In the genomic region with DNA sequence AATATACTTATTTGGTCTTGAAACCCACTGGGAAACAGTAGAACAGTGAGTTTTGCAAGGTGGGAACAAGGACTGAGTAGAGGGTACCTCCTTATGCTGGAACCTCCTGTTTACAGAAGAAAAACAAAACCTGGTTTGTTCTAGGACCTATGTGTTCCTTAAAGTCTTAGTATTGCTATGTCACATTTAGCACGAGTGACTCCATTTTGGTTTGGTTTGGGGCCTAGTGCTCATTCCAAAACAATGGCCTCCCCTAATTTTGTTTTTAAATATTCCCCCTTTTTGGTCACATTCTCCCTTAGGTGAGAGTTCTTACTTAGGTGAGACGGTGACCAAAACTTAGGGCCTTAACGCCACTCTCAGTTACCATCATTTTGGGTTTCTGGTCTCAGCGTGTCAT, we compare ENCODE assay signal across 1 cellular context.
TF ChIP-seq lines count a peak whose summit lies in the region.

No MANE protein-coding gene starts in this region.

TF ChIP-seq in K562, 482 proteins besides CTCF, POLR2A, EP300 and RAD21 (continued from another document and continues in another):
- TF ChIP-seq, protein P1, sequence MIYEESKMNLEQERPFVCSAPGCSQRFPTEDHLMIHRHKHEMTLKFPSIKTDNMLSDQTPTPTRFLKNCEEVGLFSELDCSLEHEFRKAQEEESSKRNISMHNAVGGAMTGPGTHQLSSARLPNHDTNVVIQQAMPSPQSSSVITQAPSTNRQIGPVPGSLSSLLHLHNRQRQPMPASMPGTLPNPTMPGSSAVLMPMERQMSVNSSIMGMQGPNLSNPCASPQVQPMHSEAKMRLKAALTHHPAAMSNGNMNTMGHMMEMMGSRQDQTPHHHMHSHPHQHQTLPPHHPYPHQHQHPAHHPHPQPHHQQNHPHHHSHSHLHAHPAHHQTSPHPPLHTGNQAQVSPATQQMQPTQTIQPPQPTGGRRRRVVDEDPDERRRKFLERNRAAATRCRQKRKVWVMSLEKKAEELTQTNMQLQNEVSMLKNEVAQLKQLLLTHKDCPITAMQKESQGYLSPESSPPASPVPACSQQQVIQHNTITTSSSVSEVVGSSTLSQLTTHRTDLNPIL (CRISPR knock-in tag; IDR thresholded peaks at IDR 0.05): no peak
- no peak for TF ChIP-seq SIRT6 (IDR thresholded peaks at IDR 0.05; ENCODE audit: low read depth, low read length)
- TF ChIP-seq ZNF431 (CRISPR knock-in tag; IDR thresholded peaks at IDR 0.05): no peak
- TF ChIP-seq, protein P2, sequence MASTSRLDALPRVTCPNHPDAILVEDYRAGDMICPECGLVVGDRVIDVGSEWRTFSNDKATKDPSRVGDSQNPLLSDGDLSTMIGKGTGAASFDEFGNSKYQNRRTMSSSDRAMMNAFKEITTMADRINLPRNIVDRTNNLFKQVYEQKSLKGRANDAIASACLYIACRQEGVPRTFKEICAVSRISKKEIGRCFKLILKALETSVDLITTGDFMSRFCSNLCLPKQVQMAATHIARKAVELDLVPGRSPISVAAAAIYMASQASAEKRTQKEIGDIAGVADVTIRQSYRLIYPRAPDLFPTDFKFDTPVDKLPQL (IDR thresholded peaks at IDR 0.05; ENCODE audit: extremely low read depth, insufficient read length): no peak
- TF ChIP-seq CHD4 (IDR thresholded peaks at IDR 0.05; ENCODE audit: insufficient read depth, insufficient replicate concordance, low read depth, low read length, poor library complexity, severe bottlenecking): no peak
- no peak for TF ChIP-seq STAG1 (CRISPR knock-in tag; IDR thresholded peaks at IDR 0.05; ENCODE audit: borderline replicate concordance)
- TF ChIP-seq RBFOX2 (IDR thresholded peaks at IDR 0.05; ENCODE audit: low read depth, low read length): no peak
- TF ChIP-seq ZNF561 (CRISPR knock-in tag; conservative IDR thresholded peaks at IDR 0.05): no peak
- no peak for TF ChIP-seq ZBTB5 (IDR thresholded peaks at IDR 0.05)
- TF ChIP-seq HNRNPK (IDR thresholded peaks at IDR 0.05; ENCODE audit: low read depth, low read length, poor library complexity, severe bottlenecking): no peak
- TF ChIP-seq ZNF699 (CRISPR knock-in tag; IDR thresholded peaks at IDR 0.05; ENCODE audit: insufficient replicate concordance): no peak
- TF ChIP-seq PTRF (tag; IDR thresholded peaks at IDR 0.05): peak; percentile 93
- no peak for TF ChIP-seq TAF1 (IDR thresholded peaks at IDR 0.05; ENCODE audit: control insufficient read depth, extremely low read depth, insufficient read depth, low read length, severe bottlenecking)
- TF ChIP-seq NCOA4 (IDR thresholded peaks at IDR 0.05; ENCODE audit: partially characterized antibody): no peak
- TF ChIP-seq MAFF (IDR thresholded peaks at IDR 0.05; ENCODE audit: low read length): no peak
- peak; percentile 74; the same call in 1 of the 2 replicates for TF ChIP-seq ZNF707 (CRISPR knock-in tag; conservative IDR thresholded peaks at IDR 0.05)
- TF ChIP-seq MLLT1 (IDR thresholded peaks at IDR 0.05): no peak
- no peak for TF ChIP-seq PKNOX1 (IDR thresholded peaks at IDR 0.05)
- TF ChIP-seq, protein P3, sequence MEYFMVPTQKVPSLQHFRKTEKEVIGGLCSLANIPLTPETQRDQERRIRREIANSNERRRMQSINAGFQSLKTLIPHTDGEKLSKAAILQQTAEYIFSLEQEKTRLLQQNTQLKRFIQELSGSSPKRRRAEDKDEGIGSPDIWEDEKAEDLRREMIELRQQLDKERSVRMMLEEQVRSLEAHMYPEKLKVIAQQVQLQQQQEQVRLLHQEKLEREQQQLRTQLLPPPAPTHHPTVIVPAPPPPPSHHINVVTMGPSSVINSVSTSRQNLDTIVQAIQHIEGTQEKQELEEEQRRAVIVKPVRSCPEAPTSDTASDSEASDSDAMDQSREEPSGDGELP (CRISPR knock-in tag; IDR thresholded peaks at IDR 0.05; ENCODE audit: borderline replicate concordance): no peak
- TF ChIP-seq ATF6 (CRISPR knock-in tag; IDR thresholded peaks at IDR 0.05): no peak
- no peak for TF ChIP-seq PRMT5 (CRISPR knock-in tag; IDR thresholded peaks at IDR 0.05)
- no peak for TF ChIP-seq EZH2 (IDR thresholded peaks at IDR 0.05; ENCODE audit: borderline replicate concordance, low read depth, low read length)
- TF ChIP-seq, protein P4, sequence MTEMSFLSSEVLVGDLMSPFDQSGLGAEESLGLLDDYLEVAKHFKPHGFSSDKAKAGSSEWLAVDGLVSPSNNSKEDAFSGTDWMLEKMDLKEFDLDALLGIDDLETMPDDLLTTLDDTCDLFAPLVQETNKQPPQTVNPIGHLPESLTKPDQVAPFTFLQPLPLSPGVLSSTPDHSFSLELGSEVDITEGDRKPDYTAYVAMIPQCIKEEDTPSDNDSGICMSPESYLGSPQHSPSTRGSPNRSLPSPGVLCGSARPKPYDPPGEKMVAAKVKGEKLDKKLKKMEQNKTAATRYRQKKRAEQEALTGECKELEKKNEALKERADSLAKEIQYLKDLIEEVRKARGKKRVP (CRISPR knock-in tag; IDR thresholded peaks at IDR 0.05): peak; percentile 73; the same call in 1 of the 2 replicates
- TF ChIP-seq ZBTB33 (CRISPR knock-in tag; IDR thresholded peaks at IDR 0.05): no peak
- no peak for TF ChIP-seq ZC3H8 (IDR thresholded peaks at IDR 0.05)
- no peak for TF ChIP-seq MCM5 (IDR thresholded peaks at IDR 0.05; ENCODE audit: low read depth)
- TF ChIP-seq MAFK (IDR thresholded peaks at IDR 0.05; ENCODE audit: low read length): no peak
- TF ChIP-seq, protein P5, sequence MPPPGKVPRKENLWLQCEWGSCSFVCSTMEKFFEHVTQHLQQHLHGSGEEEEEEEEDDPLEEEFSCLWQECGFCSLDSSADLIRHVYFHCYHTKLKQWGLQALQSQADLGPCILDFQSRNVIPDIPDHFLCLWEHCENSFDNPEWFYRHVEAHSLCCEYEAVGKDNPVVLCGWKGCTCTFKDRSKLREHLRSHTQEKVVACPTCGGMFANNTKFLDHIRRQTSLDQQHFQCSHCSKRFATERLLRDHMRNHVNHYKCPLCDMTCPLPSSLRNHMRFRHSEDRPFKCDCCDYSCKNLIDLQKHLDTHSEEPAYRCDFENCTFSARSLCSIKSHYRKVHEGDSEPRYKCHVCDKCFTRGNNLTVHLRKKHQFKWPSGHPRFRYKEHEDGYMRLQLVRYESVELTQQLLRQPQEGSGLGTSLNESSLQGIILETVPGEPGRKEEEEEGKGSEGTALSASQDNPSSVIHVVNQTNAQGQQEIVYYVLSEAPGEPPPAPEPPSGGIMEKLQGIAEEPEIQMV (tag; conservative IDR thresholded peaks at IDR 0.05; ENCODE audit: low read depth): peak; percentile 79
- TF ChIP-seq ZNF398 (CRISPR knock-in tag; IDR thresholded peaks at IDR 0.05): peak; percentile 81
- no peak for TF ChIP-seq NCOR1 (IDR thresholded peaks at IDR 0.05)
- no peak for TF ChIP-seq HEY1 (CRISPR knock-in tag; IDR thresholded peaks at IDR 0.05; ENCODE audit: borderline replicate concordance)
- no peak for TF ChIP-seq CREBBP (IDR thresholded peaks at IDR 0.05; ENCODE audit: low read depth, low read length)
- no peak for TF ChIP-seq ZNF780A (CRISPR knock-in tag; IDR thresholded peaks at IDR 0.05)
- TF ChIP-seq MTF1 (CRISPR knock-in tag; IDR thresholded peaks at IDR 0.05; ENCODE audit: borderline replicate concordance): 0 out of 2 replicates have a peak, but pooled peaks have one; percentile 79
- TF ChIP-seq ZNF583 (CRISPR knock-in tag; IDR thresholded peaks at IDR 0.05): peak; percentile 93
- TF ChIP-seq, protein P6, sequence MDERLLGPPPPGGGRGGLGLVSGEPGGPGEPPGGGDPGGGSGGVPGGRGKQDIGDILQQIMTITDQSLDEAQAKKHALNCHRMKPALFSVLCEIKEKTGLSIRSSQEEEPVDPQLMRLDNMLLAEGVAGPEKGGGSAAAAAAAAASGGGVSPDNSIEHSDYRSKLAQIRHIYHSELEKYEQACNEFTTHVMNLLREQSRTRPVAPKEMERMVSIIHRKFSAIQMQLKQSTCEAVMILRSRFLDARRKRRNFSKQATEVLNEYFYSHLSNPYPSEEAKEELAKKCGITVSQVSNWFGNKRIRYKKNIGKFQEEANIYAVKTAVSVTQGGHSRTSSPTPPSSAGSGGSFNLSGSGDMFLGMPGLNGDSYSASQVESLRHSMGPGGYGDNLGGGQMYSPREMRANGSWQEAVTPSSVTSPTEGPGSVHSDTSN (CRISPR knock-in tag; IDR thresholded peaks at IDR 0.05; ENCODE audit: low read depth): no peak
- TF ChIP-seq, protein P6 (tag; conservative IDR thresholded peaks at IDR 0.05; ENCODE audit: low read depth): peak; percentile 42
